ENCODE assay signal across 14 cellular contexts in the genomic region with DNA sequence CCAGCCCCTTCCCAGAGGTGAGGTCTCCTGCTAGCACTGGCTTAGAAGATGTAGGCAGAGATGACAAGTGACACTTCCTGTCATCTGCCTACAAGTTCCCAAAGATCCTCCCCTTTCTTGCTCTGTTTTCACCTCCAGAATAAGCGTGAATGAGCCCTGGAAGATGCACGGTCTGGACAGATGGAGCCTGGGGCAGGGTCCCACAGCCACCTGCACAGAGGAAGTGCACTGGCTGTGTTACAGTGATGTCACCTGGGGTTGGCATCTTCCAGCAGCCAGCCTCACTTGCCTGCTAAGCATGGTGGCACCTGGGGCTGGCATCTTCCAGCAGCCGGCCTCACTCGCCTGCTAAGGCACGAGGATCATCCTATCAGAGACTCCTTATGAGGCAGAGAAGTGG. TPM values are rescaled to one million over a fixed set of nuclear protein-coding genes. Genes with fewer than 3 reads are reported as not detected.
DNase-seq lines count a peak whose midpoint lies in the region; ATAC-seq, FAIRE-seq and TF ChIP-seq lines count a peak whose summit lies in the region.
"Had no signal": no experiment of that assay in that cellular context is flagged by ENCODE, and none has a peak within 500 bp of the region (broad histone marks: within the 10 kb centered on the region; RNA-seq: fewer than 3 reads in every experiment).

No MANE protein-coding gene starts in this region.

- peak; percentile 71 for FAIRE-seq in HTR-8/SVneo (lab: Jason Lieb, UNC)

- H3K36me3 Mint-ChIP-seq in activated CD4-positive, alpha-beta memory T cell treated with anti-CD3 and anti-CD28 coated beads for 36 hours, result no peaks in the 10 kb centered on the region
- no peaks in the 10 kb centered on the region for H3K36me3 Mint-ChIP-seq in activated CD4-positive, alpha-beta memory T cell treated with anti-CD3 and anti-CD28 coated beads, Interleukin-2, amount 10 ng/mL, durations not matched to agents 7 days and 5 days (ENCODE audit: low read depth)
- H3K36me3 Mint-ChIP-seq in endothelial cell (ENCODE audit: low read depth, unreplicated experiment) (no peaks in the 10 kb centered on the region), progenitor cell of endocrine pancreas (ENCODE audit: insufficient read depth) (no peaks in the 10 kb centered on the region)
- H3K36me3 Mint-ChIP-seq: CD8-positive, alpha-beta memory T cell had no signal

- peak; percentile 1 for DNase-seq in activated CD4-positive, alpha-beta memory T cell treated with anti-CD3 and anti-CD28 coated beads for 36 hours
- no peak for DNase-seq in activated CD4-positive, alpha-beta memory T cell treated with anti-CD3 and anti-CD28 coated beads, Interleukin-2, amount 10 ng/mL, durations not matched to agents 7 days and 5 days
- DNase-seq in HTR-8/SVneo (ENCODE audit: insufficient read length, low spot score) (no peak), endothelial cell (ENCODE audit: low spot score) (peak; percentile 1), progenitor cell of endocrine pancreas (ENCODE audit: low spot score, unreplicated experiment) (peak; percentile 1)
- DNase-seq: AML-193; Caco-2; CD8-positive, alpha-beta memory T cell; DMS53; HCEC 1CT; HFFc6 had no signal

- peaks cover 8% of the 10 kb centered on the region for H3K27me3 Mint-ChIP-seq in activated CD4-positive, alpha-beta memory T cell treated with anti-CD3 and anti-CD28 coated beads for 36 hours
- H3K27me3 Mint-ChIP-seq in activated CD4-positive, alpha-beta memory T cell treated with anti-CD3 and anti-CD28 coated beads, Interleukin-2, amount 10 ng/mL, durations not matched to agents 7 days and 5 days, result peaks cover 9% of the 10 kb centered on the region
- peaks cover 5% of the 10 kb centered on the region for H3K27me3 Mint-ChIP-seq in endothelial cell (ENCODE audit: unreplicated experiment)
- H3K27me3 Mint-ChIP-seq in progenitor cell of endocrine pancreas, result peaks cover 30% of the 10 kb centered on the region

- no peak overlapping the region for H3K27ac Mint-ChIP-seq in activated CD4-positive, alpha-beta memory T cell treated with anti-CD3 and anti-CD28 coated beads for 36 hours
- no peak overlapping the region for H3K27ac Mint-ChIP-seq in activated CD4-positive, alpha-beta memory T cell treated with anti-CD3 and anti-CD28 coated beads, Interleukin-2, amount 10 ng/mL, durations not matched to agents 7 days and 5 days
- H3K27ac Mint-ChIP-seq in endothelial cell (ENCODE audit: unreplicated experiment), result no peak overlapping the region
- H3K27ac Mint-ChIP-seq in progenitor cell of endocrine pancreas, result no peak overlapping the region
- H3K27ac Mint-ChIP-seq: HFFc6 had no signal

- intact Hi-C loops in activated CD4-positive, alpha-beta memory T cell treated with anti-CD3 and anti-CD28 coated beads for 36 hours (cut with micrococcal nuclease), result no loop called here

- no peak overlapping the region for H3K4me3 Mint-ChIP-seq in activated CD4-positive, alpha-beta memory T cell treated with anti-CD3 and anti-CD28 coated beads for 36 hours
- no peak overlapping the region for H3K4me3 Mint-ChIP-seq in activated CD4-positive, alpha-beta memory T cell treated with anti-CD3 and anti-CD28 coated beads, Interleukin-2, amount 10 ng/mL, durations not matched to agents 7 days and 5 days
- H3K4me3 Mint-ChIP-seq in endothelial cell (ENCODE audit: unreplicated experiment) (no peak overlapping the region), progenitor cell of endocrine pancreas (ENCODE audit: low read depth) (no peak overlapping the region)
- H3K4me3 Mint-ChIP-seq: CD8-positive, alpha-beta memory T cell; HFFc6 had no signal

- ATAC-seq in GM18517 (IDR thresholded peaks at IDR 0.05; ENCODE audit: unreplicated experiment) (no peak), GM21576 (IDR thresholded peaks at IDR 0.05; ENCODE audit: unreplicated experiment) (no peak), GM21381 (IDR thresholded peaks at IDR 0.05; ENCODE audit: unreplicated experiment) (no peak)

- no peaks in the 10 kb centered on the region for H3K9me3 Mint-ChIP-seq in activated CD4-positive, alpha-beta memory T cell treated with anti-CD3 and anti-CD28 coated beads for 36 hours
- H3K9me3 Mint-ChIP-seq in activated CD4-positive, alpha-beta memory T cell treated with anti-CD3 and anti-CD28 coated beads, Interleukin-2, amount 10 ng/mL, durations not matched to agents 7 days and 5 days, result no peaks in the 10 kb centered on the region
- H3K9me3 Mint-ChIP-seq in endothelial cell (ENCODE audit: unreplicated experiment) (no peaks in the 10 kb centered on the region), progenitor cell of endocrine pancreas (ENCODE audit: low read depth) (no peaks in the 10 kb centered on the region)
- H3K9me3 Mint-ChIP-seq: CD8-positive, alpha-beta memory T cell; HFFc6 had no signal

- POLR2A ChIA-PET in activated CD4-positive, alpha-beta memory T cell treated with anti-CD3 and anti-CD28 coated beads for 36 hours (lab: Charles Lee), result no interaction called here
- POLR2A ChIA-PET in activated CD4-positive, alpha-beta memory T cell treated with anti-CD3 and anti-CD28 coated beads, Interleukin-2, amount 10 ng/mL, durations not matched to agents 7 days and 5 days (lab: Charles Lee), result no interaction called here

- H3K4me1 Mint-ChIP-seq in activated CD4-positive, alpha-beta memory T cell treated with anti-CD3 and anti-CD28 coated beads for 36 hours (ENCODE audit: low read depth), result no peaks in the 10 kb centered on the region
- no peaks in the 10 kb centered on the region for H3K4me1 Mint-ChIP-seq in activated CD4-positive, alpha-beta memory T cell treated with anti-CD3 and anti-CD28 coated beads, Interleukin-2, amount 10 ng/mL, durations not matched to agents 7 days and 5 days
- H3K4me1 Mint-ChIP-seq in endothelial cell (ENCODE audit: unreplicated experiment) (no peaks in the 10 kb centered on the region), progenitor cell of endocrine pancreas (ENCODE audit: low read depth) (peaks cover 2% of the 10 kb centered on the region)
- H3K4me1 Mint-ChIP-seq: CD8-positive, alpha-beta memory T cell had no signal

- CTCF ChIA-PET in activated CD4-positive, alpha-beta memory T cell treated with anti-CD3 and anti-CD28 coated beads for 36 hours (lab: Charles Lee), result no interaction called here
- CTCF ChIA-PET in activated CD4-positive, alpha-beta memory T cell treated with anti-CD3 and anti-CD28 coated beads, Interleukin-2, amount 10 ng/mL, durations not matched to agents 7 days and 5 days (lab: Charles Lee), result no interaction called here

- no peak for TF ChIP-seq CTCF in endothelial cell (IDR thresholded peaks at IDR 0.05; ENCODE audit: unreplicated experiment)
- no peak for TF ChIP-seq CTCF in progenitor cell of endocrine pancreas (IDR thresholded peaks at IDR 0.05; ENCODE audit: unreplicated experiment)

RNA-seq across cellular contexts. Expression of a gene that starts 32.3 kb away (rescaled TPM):
- total RNA-seq in activated CD4-positive, alpha-beta memory T cell treated with anti-CD3 and anti-CD28 coated beads for 36 hours, result 10 to 100 TPM; 20.8 to 21.8 TPM
- total RNA-seq in activated CD4-positive, alpha-beta memory T cell treated with anti-CD3 and anti-CD28 coated beads, Interleukin-2, amount 10 ng/mL, durations not matched to agents 7 days and 5 days, result 10 to 100 TPM; 26.3 to 28.3 TPM
- 26.3 TPM for total RNA-seq in endothelial cell (ENCODE audit: unreplicated experiment)
- 19.3 and 24.8 TPM in 2 replicates for total RNA-seq in progenitor cell of endocrine pancreas

Comparison
In these comparisons a context has a peak if more than half of its experiments do, and no peak if none do; other contexts are left out.
1. DNase-seq: peak in activated CD4-positive, alpha-beta memory T cell treated with anti-CD3 and anti-CD28 coated beads for 36 hours (single experiment), endothelial cell (single experiment) and progenitor cell of endocrine pancreas (single experiment); none in activated CD4-positive, alpha-beta memory T cell treated with anti-CD3 and anti-CD28 coated beads, Interleukin-2, amount 10 ng/mL, durations not matched to agents 7 days and 5 days (single experiment) and HTR-8/SVneo (single experiment).